8 cellular contexts compared by ENCODE assay signal in the genomic region with DNA sequence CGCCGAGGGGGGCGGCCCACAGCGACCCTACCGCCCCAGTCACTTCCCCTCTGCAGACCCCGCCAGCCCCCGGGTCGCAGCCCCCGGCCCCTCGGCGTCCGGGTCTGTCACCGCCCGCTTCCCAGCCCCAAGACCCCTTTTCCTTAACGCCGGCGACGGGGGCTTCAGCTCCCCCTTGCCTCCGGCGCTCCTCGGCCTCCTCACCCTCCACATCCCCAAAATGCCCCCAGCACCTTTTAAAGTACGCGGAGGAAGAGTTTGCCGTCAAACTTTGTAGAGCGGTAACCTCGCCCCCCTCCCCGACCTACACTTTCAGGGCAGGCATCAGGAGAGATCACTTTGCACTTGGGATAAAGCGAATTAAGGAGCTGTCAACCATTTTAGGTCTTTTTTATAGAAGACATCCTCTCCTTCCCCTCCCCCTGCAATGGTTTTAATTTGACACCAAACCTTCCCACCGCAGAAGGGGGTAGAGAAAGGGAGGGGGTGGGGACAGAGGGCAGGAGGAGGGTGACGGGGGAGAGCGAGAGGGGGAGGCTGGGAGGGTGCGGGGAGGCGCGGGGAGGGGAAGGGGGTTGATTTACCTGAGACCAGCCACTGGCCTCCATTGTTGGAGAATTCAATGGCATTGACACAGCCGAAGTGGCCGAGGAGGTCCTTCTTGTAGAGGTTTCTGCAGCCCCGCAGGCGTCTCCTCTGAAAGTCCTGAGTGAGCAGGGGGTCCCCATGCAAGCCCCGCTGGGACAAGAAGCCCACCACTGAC. TPM values are rescaled to one million over a fixed set of nuclear protein-coding genes. Genes with fewer than 3 reads are reported as not detected.
DNase-seq lines count a peak whose midpoint lies in the region; ATAC-seq, FAIRE-seq and TF ChIP-seq lines count a peak whose summit lies in the region.

No MANE protein-coding gene starts in this region.

- peaks cover 14% of the 10 kb centered on the region for H3K27me3 Mint-ChIP-seq in WTC11 (ENCODE audit: low read depth)
- no peaks in the 10 kb centered on the region for H3K27me3 Mint-ChIP-seq in stimulated activated naive B cell treated with anti-CD40 and anti-IgM and Interleukin-4, amounts not matched to agents 10 μg/mL and 1 μg/mL and 100 μg/mL, for 72 hours

- H4K20me1 ChIP-seq in KMS-11 (ENCODE audit: insufficient read depth) (no peaks in the 10 kb centered on the region), HepG2 (ENCODE audit: insufficient read depth, low read length) (no peaks in the 10 kb centered on the region)

- H3K36me3 Mint-ChIP-seq in WTC11, result peaks cover 4% of the 10 kb centered on the region; the same call in 1 of the 2 replicates
- H3K36me3 Mint-ChIP-seq in stimulated activated naive B cell treated with anti-CD40 and anti-IgM and Interleukin-4, amounts not matched to agents 10 μg/mL and 1 μg/mL and 100 μg/mL, for 72 hours, result peaks cover 18 to 21% of the 10 kb centered on the region in 2 donors

- peak overlapping the region; percentile 84 for H3K4me3 Mint-ChIP-seq in WTC11
- peak overlapping the region; percentile 94 to 98 for H3K4me3 Mint-ChIP-seq in stimulated activated naive B cell treated with anti-CD40 and anti-IgM and Interleukin-4, amounts not matched to agents 10 μg/mL and 1 μg/mL and 100 μg/mL, for 72 hours

- H3K4me1 ChIP-seq in A673 (ENCODE audit: insufficient read depth, low read length, poor library complexity, severe bottlenecking), result no peaks in the 10 kb centered on the region
- H3K4me1 ChIP-seq in KMS-11 (ENCODE audit: low read depth, poor library complexity, severe bottlenecking), result peaks cover 15% of the 10 kb centered on the region
- no peaks in the 10 kb centered on the region for H3K4me1 ChIP-seq in colonic mucosa
- H3K4me1 ChIP-seq in HepG2 (ENCODE audit: insufficient read depth, low read length), result peaks cover 51% of the 10 kb centered on the region

- H3K9me3 ChIP-seq in A673 (ENCODE audit: low read depth, low read length, poor library complexity, severe bottlenecking), result no peaks in the 10 kb centered on the region
- no peaks in the 10 kb centered on the region for H3K9me3 ChIP-seq in colonic mucosa
- H3K9me3 ChIP-seq in HepG2 (ENCODE audit: low read length), result no peaks in the 10 kb centered on the region

- H3K4me1 Mint-ChIP-seq in WTC11, result peaks cover 28% of the 10 kb centered on the region
- H3K4me1 Mint-ChIP-seq in stimulated activated naive B cell treated with anti-CD40 and anti-IgM and Interleukin-4, amounts not matched to agents 10 μg/mL and 1 μg/mL and 100 μg/mL, for 72 hours, result peaks cover 20 to 40% of the 10 kb centered on the region in 2 donors

- H3K27me3 ChIP-seq in A673 (replicated peaks; ENCODE audit: insufficient read depth, low read depth, low read length, poor library complexity), result peaks cover 19% of the 10 kb centered on the region
- H3K27me3 ChIP-seq in KMS-11 (ENCODE audit: insufficient read depth, low read depth), result no peaks in the 10 kb centered on the region
- no peaks in the 10 kb centered on the region for H3K27me3 ChIP-seq in colonic mucosa
- H3K27me3 ChIP-seq in HepG2 (ENCODE audit: control insufficient read depth in 1 of 2, insufficient read depth in 2 of 2, low read length in 2 of 2), result no peaks in the 10 kb centered on the region; a peak in 1 of 5 replicates

- no TSS peak for BruUV-seq in A673 (replicated peaks; lab: Mats Ljungman, UMichigan)
- BruUV-seq in HepG2 (replicated peaks; lab: Mats Ljungman, UMichigan), result no TSS peak

- H3K79me2 ChIP-seq in KMS-11 (ENCODE audit: insufficient read depth, low read depth) (peaks cover 32% of the 10 kb centered on the region), HepG2 (ENCODE audit: insufficient read depth, low read length) (peaks cover 40% of the 10 kb centered on the region)

- 2% methylated on average over 21 of the region's 39 CpGs for WGBS in HepG2 (ENCODE audit: low lambda C conversion rate)

- POLR2A ChIA-PET in A673 (lab: Charles Lee; ENCODE audit: low non-redundant PET) (no interaction called here), WTC11 (lab: Charles Lee) (interaction anchor here (0.6 to 0.7 kb wide), 3 partner anchors 13 to 39 kb away, joined by 3 read pairs; partner anchors contain the start of gene EXD2), HepG2 (lab: Yijun Ruan, JAX) (interaction anchor here (0.8 to 2.4 kb wide), 4 partner anchors 38 to 109 kb away, joined by 3 to 12 read pairs (median 6); partner anchors contain the start of gene EXD2)

- H3K9ac ChIP-seq in KMS-11 (peak overlapping the region; percentile 71), colonic mucosa (ENCODE audit: low read depth in 2 of 2, low read length in 2 of 2) (peak overlapping the region; percentile 91 to 97), HepG2 (ENCODE audit: insufficient read depth, low read depth, low read length) (peak overlapping the region; percentile 94)

- peak overlapping the region; percentile 73 for H2AFZ ChIP-seq in KMS-11 (ENCODE audit: low read depth)
- no peak overlapping the region for H2AFZ ChIP-seq in HepG2 (ENCODE audit: low read length)

- no peak for TF ChIP-seq RAD21 in HepG2 (CRISPR knock-in tag; IDR thresholded peaks at IDR 0.05)

- DNase-seq in A673 (ENCODE audit: low spot score), result peak; percentile 56
- peak; percentile 43 for DNase-seq in WTC11 (ENCODE audit: low spot score)
- no peak for DNase-seq in colonic mucosa
- DNase-seq in HepG2 (ENCODE audit: low spot score), result peak; percentile 20
- DNase-seq in stimulated activated naive B cell treated with anti-CD40 and anti-IgM and Interleukin-4, amounts not matched to agents 10 μg/mL and 1 μg/mL and 100 μg/mL, for 72 hours, result peak; percentile 1

- H3K9me3 Mint-ChIP-seq in WTC11, result no peaks in the 10 kb centered on the region
- no peaks in the 10 kb centered on the region for H3K9me3 Mint-ChIP-seq in stimulated activated naive B cell treated with anti-CD40 and anti-IgM and Interleukin-4, amounts not matched to agents 10 μg/mL and 1 μg/mL and 100 μg/mL, for 72 hours

- CTCF ChIA-PET in A673 (lab: Charles Lee), result interaction anchor here (0.6 to 1.7 kb wide), 2 partner anchors 23 to 38 kb away, joined by 3 to 8 read pairs; no protein-coding TSS in a partner anchor
- CTCF ChIA-PET in WTC11 (lab: Charles Lee), result interaction anchor here (0.7 to 4.7 kb wide), 24 partner anchors 9 to 307 kb away, joined by 3 to 71 read pairs (median 4); partner anchors contain the start of genes EXD2 and GALNT16
- CTCF ChIA-PET in HepG2 (lab: Yijun Ruan, JAX; ENCODE audit: low intra/inter-chr PET ratio, low total read pairs), result interaction anchor here (1.6 kb wide), 1 partner anchor 23 kb away, joined by 6 read pairs; no protein-coding TSS in a partner anchor

- H3K36me3 ChIP-seq in A673 (ENCODE audit: insufficient read depth, low read length, poor library complexity, severe bottlenecking) (no peaks in the 10 kb centered on the region), KMS-11 (ENCODE audit: insufficient read depth) (no peaks in the 10 kb centered on the region), colonic mucosa (no peaks in the 10 kb centered on the region), HepG2 (replicated peaks in 1 of 2; ENCODE audit: control insufficient read depth in 1 of 2, insufficient read depth in 2 of 2, low read length in 2 of 2) (0 out of 5 replicates have a peak, but pooled peaks cover 0 to under 1% of the 10 kb centered on the region in 2 experiments)

- no peak for FAIRE-seq in HepG2 (lab: Jason Lieb, UNC)

- peak overlapping the region; percentile 8; the same call in 1 of the 2 replicates for H3K4me2 ChIP-seq in KMS-11
- peak overlapping the region; percentile 77 for H3K4me2 ChIP-seq in HepG2 (ENCODE audit: low read depth, low read length)

- H3K27ac ChIP-seq in A673 (ENCODE audit: low read depth, low read length, poor library complexity, severe bottlenecking), result peak overlapping the region; percentile 88
- H3K27ac ChIP-seq in KMS-11, result peak overlapping the region; percentile 47
- H3K27ac ChIP-seq in colonic mucosa, result peak overlapping the region; percentile 91
- H3K27ac ChIP-seq in HepG2 (ENCODE audit: extremely low read length, insufficient read depth, low read length), result peak overlapping the region; percentile 90

- H3K27ac Mint-ChIP-seq in WTC11, result peak overlapping the region; percentile 65
- H3K27ac Mint-ChIP-seq in stimulated activated naive B cell treated with anti-CD40 and anti-IgM and Interleukin-4, amounts not matched to agents 10 μg/mL and 1 μg/mL and 100 μg/mL, for 72 hours, result peak overlapping the region; percentile 97

- intact Hi-C loops in A673 (cut with micrococcal nuclease; ENCODE audit: unreplicated experiment) (loop anchor here (5.0 kb wide), 1 partner anchor 90 kb away; no protein-coding TSS in a partner anchor), colonic mucosa (cut with DNase I) (no loop called here), HepG2 (cut with micrococcal nuclease; ENCODE audit: unreplicated experiment) (no loop called here)

- TF ChIP-seq EP300 in HepG2 (IDR thresholded peaks at IDR 0.05; ENCODE audit: low read depth in 2 of 2, low read length in 2 of 2) (no peak), HepG2 (CRISPR knock-in tag; IDR thresholded peaks at IDR 0.05; ENCODE audit: borderline replicate concordance) (no peak)

- TF ChIP-seq CTCF in A673 (conservative IDR thresholded peaks at IDR 0.05; ENCODE audit: low read depth, low read length) (no peak), KMS-11 (conservative IDR thresholded peaks at IDR 0.05; ENCODE audit: low read depth, low read length) (no peak), WTC11 (IDR thresholded peaks at IDR 0.05) (no peak), colonic mucosa (IDR thresholded peaks at IDR 0.05) (no peak), HepG2 (CRISPR knock-in tag; IDR thresholded peaks at IDR 0.05) (no peak; the same call in 1 of the 2 replicates)

- H3K4me3 ChIP-seq in A673 (ENCODE audit: low read depth, low read length, poor library complexity, severe bottlenecking) (peak overlapping the region; percentile 70), KMS-11 (IDR thresholded peaks at IDR 0.05; ENCODE audit: insufficient read depth, low read depth, low read length) (no peak overlapping the region), colonic mucosa (peak overlapping the region; percentile 78), HepG2 (replicated peaks in 1 of 3; ENCODE audit: insufficient read depth in 1 of 3, low read depth in 2 of 3, low read length in 3 of 3) (peak overlapping the region; percentile 95 to 99 (median 96))

- ATAC-seq in GM18498 (IDR thresholded peaks at IDR 0.05; ENCODE audit: unreplicated experiment), result peak; percentile 3
- peak; percentile 9 for ATAC-seq in WTC11
- ATAC-seq in HepG2, result peak; percentile 4
- peak; percentile 26 to 30 for ATAC-seq in stimulated activated naive B cell treated with anti-CD40 and anti-IgM and Interleukin-4, amounts not matched to agents 10 μg/mL and 1 μg/mL and 100 μg/mL, for 72 hours (replicated peaks)
- no peak for ATAC-seq in HG02798 (IDR thresholded peaks at IDR 0.05; ENCODE audit: poor library complexity, unreplicated experiment)

- TF ChIP-seq POLR2A in HepG2 (IDR thresholded peaks at IDR 0.05; ENCODE audit: insufficient read depth in 1 of 2, low read depth in 2 of 2, low read length in 2 of 2), result no peak

- in situ Hi-C loops in HepG2 (cut with HindIII; ENCODE audit: extremely low pct_ligation_motif_present, low pct_unique_long_range_greater_than_20kb), result no loop called here

RNA-seq across cellular contexts. Expression of gene DCAF5, which starts 0.6 kb away (rescaled TPM):
- 22.0 and 26.8 TPM in 2 replicates for total RNA-seq in A673 (2021)
- 28.9 to 30.3 TPM (median 29.1 TPM) in 3 replicates for total RNA-seq in WTC11 (2021)
- total RNA-seq in colonic mucosa, result 10 to 100 TPM; 29.9 to 41.6 TPM
- total RNA-seq in HepG2 (2016; rRNA removed; fragmentation: Illumina TruSeq; extraction: Trizol), result 11.3 and 13.4 TPM in 2 replicates
- total RNA-seq in HepG2 (2016; cell fraction: cytosol; rRNA removed; fragmentation: Illumina TruSeq; extraction: Trizol; ENCODE audit: low read depth), result 14.0 and 15.7 TPM in 2 replicates
- total RNA-seq in HepG2 (2016; cell fraction: insoluble cytoplasmic fraction; rRNA removed; fragmentation: Illumina TruSeq; extraction: Trizol), result 10.5 and 13.2 TPM in 2 replicates
- total RNA-seq in HepG2 (2016; cell fraction: membrane; rRNA removed; fragmentation: Illumina TruSeq; extraction: Trizol), result 9.5 and 9.8 TPM in 2 replicates
- 20.7 and 25.2 TPM in 2 replicates for total RNA-seq in HepG2 (2016; cell fraction: nucleus; rRNA removed; fragmentation: Illumina TruSeq; extraction: Trizol)
- polyA plus RNA-seq in HepG2 (2011; rRNA removed), result 31.6 and 35.3 TPM in 2 replicates
- 19.2 and 21.6 TPM in 2 replicates for polyA plus RNA-seq in HepG2 (2011; cell fraction: cytosol; rRNA removed)
- polyA plus RNA-seq in HepG2 (2011; cell fraction: nucleus; rRNA removed), result 106 and 114 TPM in 2 replicates
- 17.9 and 19.9 TPM in 2 replicates for polyA plus RNA-seq in HepG2 (2012)
- polyA plus RNA-seq in HepG2 (2016; cell fraction: cytosol; fragmentation: Illumina TruSeq; extraction: Trizol; ENCODE audit: low read depth), result 1.9 and 2.4 TPM in 2 replicates
- 12.6 and 16.2 TPM in 2 replicates for polyA plus RNA-seq in HepG2 (2016; cell fraction: insoluble cytoplasmic fraction; fragmentation: Illumina TruSeq; extraction: Trizol; ENCODE audit: low read depth)
- 5.8 and 7.2 TPM in 2 replicates for polyA plus RNA-seq in HepG2 (2016; cell fraction: membrane; fragmentation: Illumina TruSeq; extraction: Trizol; ENCODE audit: low read depth)
- 62.6 and 71.6 TPM in 2 replicates for polyA plus RNA-seq in HepG2 (2016; cell fraction: nucleus; fragmentation: Illumina TruSeq; extraction: Trizol; ENCODE audit: insufficient read depth, low read depth)
- polyA minus RNA-seq in HepG2 (2011; rRNA and poly(A)+ RNA removed; ENCODE audit: low replicate concordance), result 20.3 and 28.1 TPM in 2 replicates
- 8.2 and 11.8 TPM in 2 replicates for polyA minus RNA-seq in HepG2 (2011; cell fraction: cytosol; rRNA and poly(A)+ RNA removed)
- 30.5 and 35.4 TPM in 2 replicates for polyA minus RNA-seq in HepG2 (2011; cell fraction: nucleus; rRNA and poly(A)+ RNA removed)

RNA-seq across cellular contexts. Expression of gene EXD2, which starts 38.9 kb away (rescaled TPM):
- total RNA-seq in A673 (2021) (8.1 and 10.7 TPM in 2 replicates), WTC11 (2021) (24.1 to 28.2 TPM (median 26.2 TPM) in 3 replicates), colonic mucosa (10 to 100 TPM; 21.9 to 24.2 TPM), HepG2 (2016; rRNA removed; fragmentation: Illumina TruSeq; extraction: Trizol) (8.8 and 15.1 TPM in 2 replicates)
- 2.9 and 3.0 TPM in 2 replicates for total RNA-seq in HepG2 (2016; cell fraction: cytosol; rRNA removed; fragmentation: Illumina TruSeq; extraction: Trizol; ENCODE audit: low read depth)
- total RNA-seq in HepG2 (2016; cell fraction: insoluble cytoplasmic fraction; rRNA removed; fragmentation: Illumina TruSeq; extraction: Trizol), result 8.7 and 15.8 TPM in 2 replicates
- 4.0 and 5.4 TPM in 2 replicates for total RNA-seq in HepG2 (2016; cell fraction: membrane; rRNA removed; fragmentation: Illumina TruSeq; extraction: Trizol)
- 13.7 and 15.0 TPM in 2 replicates for total RNA-seq in HepG2 (2016; cell fraction: nucleus; rRNA removed; fragmentation: Illumina TruSeq; extraction: Trizol)
- 9.5 and 10.8 TPM in 2 replicates for polyA plus RNA-seq in HepG2 (2011; rRNA removed)
- 6.8 and 9.2 TPM in 2 replicates for polyA plus RNA-seq in HepG2 (2011; cell fraction: cytosol; rRNA removed)
- polyA plus RNA-seq in HepG2 (2011; cell fraction: nucleus; rRNA removed), result 9.2 and 11.8 TPM in 2 replicates
- 9.4 and 11.0 TPM in 2 replicates for polyA plus RNA-seq in HepG2 (2012)
- 0.63 and 0.70 TPM in 2 replicates for polyA plus RNA-seq in HepG2 (2016; cell fraction: cytosol; fragmentation: Illumina TruSeq; extraction: Trizol; ENCODE audit: low read depth)
- 6.5 and 6.9 TPM in 2 replicates for polyA plus RNA-seq in HepG2 (2016; cell fraction: insoluble cytoplasmic fraction; fragmentation: Illumina TruSeq; extraction: Trizol; ENCODE audit: low read depth)
- 2.1 and 2.3 TPM in 2 replicates for polyA plus RNA-seq in HepG2 (2016; cell fraction: membrane; fragmentation: Illumina TruSeq; extraction: Trizol; ENCODE audit: low read depth)
- 15.3 and 17.3 TPM in 2 replicates for polyA plus RNA-seq in HepG2 (2016; cell fraction: nucleus; fragmentation: Illumina TruSeq; extraction: Trizol; ENCODE audit: insufficient read depth, low read depth)
- polyA minus RNA-seq in HepG2 (2011; rRNA and poly(A)+ RNA removed; ENCODE audit: low replicate concordance), result 10.3 and 14.0 TPM in 2 replicates
- 6.9 and 7.7 TPM in 2 replicates for polyA minus RNA-seq in HepG2 (2011; cell fraction: cytosol; rRNA and poly(A)+ RNA removed)
- polyA minus RNA-seq in HepG2 (2011; cell fraction: nucleus; rRNA and poly(A)+ RNA removed), result 10.8 and 11.7 TPM in 2 replicates
